28 cellular contexts compared by ENCODE assay signal in the genomic region with DNA sequence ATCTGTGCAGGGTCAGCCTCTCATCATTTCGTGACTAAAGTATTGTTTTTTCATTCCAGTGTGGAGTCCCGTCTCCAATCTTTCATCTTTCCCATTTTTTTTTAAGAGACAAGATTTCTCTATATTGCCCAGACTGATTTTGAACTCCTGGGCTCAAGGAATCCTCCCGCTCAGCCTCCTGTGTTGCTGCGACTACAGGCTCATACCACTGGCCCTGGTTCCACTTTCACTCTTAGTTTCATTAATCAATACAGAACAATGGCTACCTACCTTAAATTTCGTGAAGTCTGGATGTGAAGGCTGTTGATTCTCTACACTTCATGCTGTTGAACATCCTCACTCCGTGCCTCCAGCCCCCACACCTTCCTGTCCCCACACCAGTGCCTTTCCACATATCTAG.
"Had no signal": no experiment of that assay in that cellular context is flagged by ENCODE, and none has a peak within 500 bp of the region (broad histone marks: within the 10 kb centered on the region; RNA-seq: fewer than 3 reads in every experiment).

No MANE protein-coding gene starts in this region.

- H3K27me3 ChIP-seq: breast epithelium, esophagus muscularis mucosa, gastrocnemius medialis, pancreas, stomach, thyroid gland, upper lobe of right lung had no signal

- H3K9me3 Mint-ChIP-seq: dendritic cell treated with granulocyte-macrophage colony-stimulating factor and Interleukin-4, amounts not matched to agents 40 ng/mL and 50 ng/mL, for 4 days; endodermal cell; mesothelial cell of epicardium had no signal

- H3K27ac ChIP-seq: breast epithelium, esophagus muscularis mucosa, gastrocnemius medialis, pancreas, prostate gland, skin epidermis, stomach, thyroid gland, upper lobe of right lung had no signal

- H3K36me3 ChIP-seq: breast epithelium, esophagus muscularis mucosa, gastrocnemius medialis, pancreas, prostate gland, stomach, thyroid gland, upper lobe of right lung had no signal

- H3K36me3 Mint-ChIP-seq: activated naive CD4-positive, alpha-beta T cell treated with anti-CD3 and anti-CD28 coated beads, Interleukin-2, amount 50 U/mL, for 72 hours; mesothelial cell of epicardium; naive B cell; stimulated activated naive B cell treated with anti-CD40 and anti-IgM and Interleukin-4, amounts not matched to agents 10 μg/mL and 1 μg/mL and 100 μg/mL, for 72 hours had no signal

- H3K9me3 ChIP-seq: breast epithelium, esophagus muscularis mucosa, gastrocnemius medialis, pancreas, prostate gland, stomach, thyroid gland, upper lobe of right lung had no signal

- H3K27ac Mint-ChIP-seq: activated B cell treated with CpG ODN at 0.5 μM for 24 hours; activated CD4-positive, alpha-beta T cell treated with anti-CD3 and anti-CD28 coated beads for 36 hours; activated naive CD4-positive, alpha-beta T cell treated with anti-CD3 and anti-CD28 coated beads, Interleukin-2, amount 50 U/mL, for 72 hours; activated T-cell treated with anti-CD3 and anti-CD28 coated beads, Interleukin-2, amount 50 U/mL, for 72 hours; dendritic cell treated with granulocyte-macrophage colony-stimulating factor and Interleukin-4, amounts not matched to agents 40 ng/mL and 50 ng/mL, for 4 days; endodermal cell; mesothelial cell of epicardium; naive B cell; stimulated activated naive B cell treated with anti-CD40 and anti-IgM and Interleukin-4, amounts not matched to agents 10 μg/mL and 1 μg/mL and 100 μg/mL, for 72 hours; T-helper 2 cell treated with Interferon-gamma antibody and Interleukin-4, amounts not matched to agents 5 μg/mL and 100 μg/mL, for 36 hours had no signal

- H3K4me1 Mint-ChIP-seq: activated B cell treated with CpG ODN at 0.5 μM for 24 hours; activated CD4-positive, alpha-beta T cell treated with anti-CD3 and anti-CD28 coated beads for 36 hours; endodermal cell; naive B cell had no signal

- ATAC-seq: activated CD4-positive, alpha-beta T cell treated with anti-CD3 and anti-CD28 coated beads for 36 hours; activated naive CD4-positive, alpha-beta T cell treated with anti-CD3 and anti-CD28 coated beads, Interleukin-2, amount 50 U/mL, for 72 hours; activated T-cell treated with anti-CD3 and anti-CD28 coated beads, Interleukin-2, amount 50 U/mL, for 72 hours; gastrocnemius medialis; left cardiac atrium; left ventricle myocardium superior; pancreas; sciatic nerve; stimulated activated naive B cell treated with anti-CD40 and anti-IgM and Interleukin-4, amounts not matched to agents 10 μg/mL and 1 μg/mL and 100 μg/mL, for 72 hours; upper lobe of right lung had no signal

- DNase-seq: activated B cell treated with CpG ODN at 0.5 μM for 24 hours; activated CD4-positive, alpha-beta T cell treated with anti-CD3 and anti-CD28 coated beads for 36 hours; activated naive CD4-positive, alpha-beta T cell; activated T-cell treated with anti-CD3 and anti-CD28 coated beads for 4 hours; activated T-cell treated with anti-CD3 and anti-CD28 coated beads, Interleukin-2, amount 50 U/mL, for 72 hours; central memory CD4-positive, alpha-beta T cell; endodermal cell; gastrocnemius medialis; hippocampal formation; left cardiac atrium; left ventricle myocardium superior; naive B cell; pancreas; retina; stimulated activated CD4-positive, alpha-beta T cell treated with anti-CD3 and anti-CD28 coated beads, Interleukin-1b, Interleukin-23, amount 100 ng/mL, for 48 hours; stimulated activated naive B cell treated with anti-CD40 and anti-IgM and Interleukin-4, amounts not matched to agents 10 μg/mL and 1 μg/mL and 100 μg/mL, for 72 hours; stomach; thyroid gland; upper lobe of right lung had no signal

- H3K27me3 Mint-ChIP-seq: activated B cell treated with CpG ODN at 0.5 μM for 24 hours; dendritic cell treated with granulocyte-macrophage colony-stimulating factor and Interleukin-4, amounts not matched to agents 40 ng/mL and 50 ng/mL, for 4 days; naive B cell; stimulated activated naive B cell treated with anti-CD40 and anti-IgM and Interleukin-4, amounts not matched to agents 10 μg/mL and 1 μg/mL and 100 μg/mL, for 72 hours had no signal

- H3K4me3 Mint-ChIP-seq: activated B cell treated with CpG ODN at 0.5 μM for 24 hours; activated CD4-positive, alpha-beta T cell treated with anti-CD3 and anti-CD28 coated beads for 36 hours; activated T-cell treated with anti-CD3 and anti-CD28 coated beads, Interleukin-2, amount 50 U/mL, for 72 hours; dendritic cell treated with granulocyte-macrophage colony-stimulating factor and Interleukin-4, amounts not matched to agents 40 ng/mL and 50 ng/mL, for 4 days; endodermal cell; mesothelial cell of epicardium; naive B cell; stimulated activated naive B cell treated with anti-CD40 and anti-IgM and Interleukin-4, amounts not matched to agents 10 μg/mL and 1 μg/mL and 100 μg/mL, for 72 hours; T-helper 2 cell treated with Interferon-gamma antibody and Interleukin-4, amounts not matched to agents 5 μg/mL and 100 μg/mL, for 36 hours had no signal

- H3K4me1 ChIP-seq: breast epithelium, gastrocnemius medialis, pancreas, prostate gland, thyroid gland, upper lobe of right lung had no signal

- H3K4me3 ChIP-seq: breast epithelium, esophagus muscularis mucosa, gastrocnemius medialis, pancreas, prostate gland, skin epidermis, stomach, thyroid gland, upper lobe of right lung had no signal
